9 cellular contexts compared by ENCODE assay signal in the genomic region with DNA sequence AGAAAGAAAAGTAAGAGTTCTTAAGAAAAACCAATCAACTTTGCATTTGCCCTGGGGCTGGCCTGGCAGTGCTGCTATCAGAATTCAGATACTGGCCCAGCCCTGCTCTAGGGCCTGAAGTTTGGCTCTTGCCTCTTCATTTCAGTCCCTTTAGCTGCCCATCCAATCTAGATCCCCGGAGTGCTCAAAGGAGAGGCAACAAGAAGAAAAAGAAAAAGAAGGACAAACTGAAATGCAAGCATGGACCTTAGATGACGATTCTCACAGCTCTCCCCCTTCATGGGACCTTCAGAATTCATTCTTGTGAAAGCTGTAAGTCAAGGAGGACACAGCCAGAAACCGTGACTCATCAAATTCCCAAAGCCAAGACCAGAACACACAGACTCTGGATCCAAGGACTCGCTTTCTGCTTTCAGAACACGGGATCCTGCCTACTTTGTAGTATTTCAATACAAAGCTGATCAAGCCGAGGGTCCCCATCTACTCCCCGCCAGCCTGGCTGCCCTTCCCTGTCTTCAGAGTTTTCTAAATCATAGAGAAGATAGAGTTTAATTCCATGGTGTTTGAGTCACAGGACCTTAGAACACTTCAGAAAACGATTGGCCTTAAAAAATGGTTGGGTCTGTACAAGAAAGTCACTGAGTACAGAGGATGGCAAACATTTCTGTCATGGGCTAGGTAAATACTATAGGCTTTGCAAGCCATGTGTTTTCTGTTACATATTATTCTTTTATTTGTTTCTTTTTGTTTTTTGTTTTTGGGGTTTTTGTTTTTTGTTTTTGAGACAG.
DNase-seq lines count a peak whose midpoint lies in the region; ATAC-seq lines count a peak whose summit lies in the region.
"Had no signal": no experiment of that assay in that cellular context is flagged by ENCODE, and none has a peak within 500 bp of the region (broad histone marks: within the 10 kb centered on the region; RNA-seq: fewer than 3 reads in every experiment).

No MANE protein-coding gene starts in this region.

- H3K4me1 Mint-ChIP-seq in stimulated activated naive CD8-positive, alpha-beta T cell treated with anti-CD3 and anti-CD28 coated beads, Interleukin-15, amount 100 ng/mL, for 72 hours = no peaks in the 10 kb centered on the region
- no peaks in the 10 kb centered on the region for H3K4me1 Mint-ChIP-seq in activated CD8-positive, alpha-beta T cell treated with anti-CD3 and anti-CD28 coated beads, Interleukin-2, amount 10 ng/mL, durations not matched to agents 7 days and 5 days (ENCODE audit: low read depth)
- peaks cover 0 to 3% (median 1%) of the 10 kb centered on the region in 7 donors for H3K4me1 Mint-ChIP-seq in naive thymus-derived CD4-positive, alpha-beta T cell

- H3K9me3 Mint-ChIP-seq in stimulated activated naive CD8-positive, alpha-beta T cell treated with anti-CD3 and anti-CD28 coated beads, Interleukin-15, amount 100 ng/mL, for 72 hours = no peaks in the 10 kb centered on the region
- H3K9me3 Mint-ChIP-seq in activated CD8-positive, alpha-beta T cell treated with anti-CD3 and anti-CD28 coated beads, Interleukin-2, amount 10 ng/mL, durations not matched to agents 7 days and 5 days (ENCODE audit: insufficient read depth) = no peaks in the 10 kb centered on the region
- no peaks in the 10 kb centered on the region for H3K9me3 Mint-ChIP-seq in naive thymus-derived CD4-positive, alpha-beta T cell

- WGBS in esophagus, 2 donors = 32 to 35% methylated on average over 8 of the region's 8 CpGs

- POLR2A ChIA-PET in activated CD8-positive, alpha-beta T cell treated with anti-CD3 and anti-CD28 coated beads, Interleukin-2, amount 10 ng/mL, durations not matched to agents 7 days and 5 days (lab: Charles Lee) = no interaction called here
- POLR2A ChIA-PET in naive thymus-derived CD4-positive, alpha-beta T cell (lab: Charles Lee) = no interaction called here

- no peak for ATAC-seq in stimulated activated naive CD8-positive, alpha-beta T cell treated with anti-CD3 and anti-CD28 coated beads, Interleukin-15, amount 100 ng/mL, for 72 hours
- ATAC-seq in stimulated activated naive CD8-positive, alpha-beta T cell treated with anti-CD3 and anti-CD28 coated beads, Interleukin-15, Interleukin-2, amounts not matched to agents 100 U/mL and 50 U/mL, for 24 hours = no peak
- ATAC-seq in GM18520 (IDR thresholded peaks at IDR 0.05; ENCODE audit: unreplicated experiment) = no peak
- no peak for ATAC-seq in activated CD8-positive, alpha-beta T cell treated with anti-CD3 and anti-CD28 coated beads, Interleukin-2, amount 10 ng/mL, durations not matched to agents 7 days and 5 days
- ATAC-seq in naive thymus-derived CD4-positive, alpha-beta T cell = no peak

- peaks cover 0 to 3% of the 10 kb centered on the region in 2 donors for H3K36me3 ChIP-seq in esophagus (ENCODE audit: control insufficient read depth in 2 of 2, insufficient read depth in 2 of 2, low read length in 1 of 2)
- H3K36me3 ChIP-seq in naive thymus-derived CD4-positive, alpha-beta T cell (ENCODE audit: control insufficient read depth in 2 of 3, insufficient read depth in 3 of 3, low read length in 3 of 3) = no peaks in the 10 kb centered on the region

- no peak overlapping the region for H3K4me3 Mint-ChIP-seq in stimulated activated naive CD8-positive, alpha-beta T cell treated with anti-CD3 and anti-CD28 coated beads, Interleukin-15, amount 100 ng/mL, for 72 hours
- no peak overlapping the region for H3K4me3 Mint-ChIP-seq in activated CD8-positive, alpha-beta T cell treated with anti-CD3 and anti-CD28 coated beads, Interleukin-2, amount 10 ng/mL, durations not matched to agents 7 days and 5 days
- no peak overlapping the region for H3K4me3 Mint-ChIP-seq in naive thymus-derived CD4-positive, alpha-beta T cell

- no peaks in the 10 kb centered on the region for H3K27me3 ChIP-seq in esophagus (ENCODE audit: control insufficient read depth in 1 of 2, insufficient read depth in 2 of 2, low read length in 2 of 2)
- no peaks in the 10 kb centered on the region for H3K27me3 ChIP-seq in naive thymus-derived CD4-positive, alpha-beta T cell (ENCODE audit: control insufficient read depth in 2 of 2, insufficient read depth in 2 of 2, low read length in 2 of 2)
- H3K27me3 ChIP-seq: BLaER1 treated with 17β-estradiol and CSF1 and Interleukin-3, amounts not matched to agents 10 nM and 100 nM had no signal

- H3K9me3 ChIP-seq in esophagus (ENCODE audit: control insufficient read depth in 2 of 2, insufficient read depth in 1 of 2, low read depth in 1 of 2, low read length in 1 of 2) = no peaks in the 10 kb centered on the region
- H3K9me3 ChIP-seq in naive thymus-derived CD4-positive, alpha-beta T cell (ENCODE audit: control insufficient read depth in 2 of 3, low read length in 3 of 3) = no peaks in the 10 kb centered on the region
- H3K9me3 ChIP-seq: BLaER1 treated with 17β-estradiol and CSF1 and Interleukin-3, amounts not matched to agents 10 nM and 100 nM had no signal

- H3K27ac Mint-ChIP-seq in stimulated activated naive CD8-positive, alpha-beta T cell treated with anti-CD3 and anti-CD28 coated beads, Interleukin-15, amount 100 ng/mL, for 72 hours = peak overlapping the region; percentile 11 to 74
- H3K27ac Mint-ChIP-seq in activated CD8-positive, alpha-beta T cell treated with anti-CD3 and anti-CD28 coated beads, Interleukin-2, amount 10 ng/mL, durations not matched to agents 7 days and 5 days = no peak overlapping the region
- H3K27ac Mint-ChIP-seq in naive thymus-derived CD4-positive, alpha-beta T cell = no peak overlapping the region

- peak overlapping the region; percentile 51 to 74 for H3K27ac ChIP-seq in esophagus (ENCODE audit: low read depth in 2 of 2, low read length in 1 of 2)
- no peak overlapping the region for H3K27ac ChIP-seq in naive thymus-derived CD4-positive, alpha-beta T cell (ENCODE audit: low read depth, low read length)
- H3K27ac ChIP-seq: BLaER1 treated with 17β-estradiol and CSF1 and Interleukin-3, amounts not matched to agents 10 nM and 100 nM had no signal

- H3K4me3 ChIP-seq in esophagus (ENCODE audit: low read depth in 1 of 2, low read length in 2 of 2) = no peak overlapping the region
- no peak overlapping the region for H3K4me3 ChIP-seq in naive thymus-derived CD4-positive, alpha-beta T cell (ENCODE audit: low read length)
- H3K4me3 ChIP-seq: BLaER1 treated with 17β-estradiol and CSF1 and Interleukin-3, amounts not matched to agents 10 nM and 100 nM had no signal

- H3K4me1 ChIP-seq in esophagus (ENCODE audit: control insufficient read depth in 2 of 2, insufficient read depth in 2 of 2, low read length in 1 of 2) = no peaks in the 10 kb centered on the region
- no peaks in the 10 kb centered on the region for H3K4me1 ChIP-seq in naive thymus-derived CD4-positive, alpha-beta T cell (ENCODE audit: control insufficient read depth in 2 of 2, insufficient read depth in 2 of 2, low read length in 2 of 2)

- CTCF ChIA-PET in activated CD8-positive, alpha-beta T cell treated with anti-CD3 and anti-CD28 coated beads, Interleukin-2, amount 10 ng/mL, durations not matched to agents 7 days and 5 days (lab: Charles Lee) = no interaction called here
- CTCF ChIA-PET in naive thymus-derived CD4-positive, alpha-beta T cell (lab: Charles Lee) = interaction anchor here (0.6 kb wide), 1 partner anchor 15 kb away, joined by 3 read pairs; no protein-coding TSS in a partner anchor

- no peaks in the 10 kb centered on the region for H3K36me3 Mint-ChIP-seq in activated CD8-positive, alpha-beta T cell treated with anti-CD3 and anti-CD28 coated beads, Interleukin-2, amount 10 ng/mL, durations not matched to agents 7 days and 5 days (ENCODE audit: low read depth)
- no peaks in the 10 kb centered on the region for H3K36me3 Mint-ChIP-seq in naive thymus-derived CD4-positive, alpha-beta T cell

- no peak for DNase-seq in stimulated activated naive CD8-positive, alpha-beta T cell treated with anti-CD3 and anti-CD28 coated beads, Interleukin-15, amount 100 ng/mL, for 72 hours
- DNase-seq in stimulated activated naive CD8-positive, alpha-beta T cell treated with anti-CD3 and anti-CD28 coated beads, Interleukin-15, Interleukin-2, amounts not matched to agents 100 U/mL and 50 U/mL, for 24 hours = no peak
- peak; percentile 50 for DNase-seq in mucosa of gallbladder (ENCODE audit: low spot score)
- DNase-seq in activated CD8-positive, alpha-beta T cell treated with anti-CD3 and anti-CD28 coated beads, Interleukin-2, amount 10 ng/mL, durations not matched to agents 7 days and 5 days = no peak
- no peak for DNase-seq in naive thymus-derived CD4-positive, alpha-beta T cell
- no peak for DNase-seq in D341Med (ENCODE audit: low spot score)

- intact Hi-C loops in naive thymus-derived CD4-positive, alpha-beta T cell (cut with micrococcal nuclease) = no loop called here

- no peaks in the 10 kb centered on the region for H3K27me3 Mint-ChIP-seq in stimulated activated naive CD8-positive, alpha-beta T cell treated with anti-CD3 and anti-CD28 coated beads, Interleukin-15, amount 100 ng/mL, for 72 hours
- H3K27me3 Mint-ChIP-seq in activated CD8-positive, alpha-beta T cell treated with anti-CD3 and anti-CD28 coated beads, Interleukin-2, amount 10 ng/mL, durations not matched to agents 7 days and 5 days (ENCODE audit: low read depth) = no peaks in the 10 kb centered on the region
- H3K27me3 Mint-ChIP-seq in naive thymus-derived CD4-positive, alpha-beta T cell = no peaks in the 10 kb centered on the region

Comparison
In these comparisons a context has a peak if more than half of its experiments do, and no peak if none do; other contexts are left out.
1. H3K27ac Mint-ChIP-seq: peak in stimulated activated naive CD8-positive, alpha-beta T cell treated with anti-CD3 and anti-CD28 coated beads, Interleukin-15, amount 100 ng/mL, for 72 hours (2 of 2); none in activated CD8-positive, alpha-beta T cell treated with anti-CD3 and anti-CD28 coated beads, Interleukin-2, amount 10 ng/mL, durations not matched to agents 7 days and 5 days (single experiment) and naive thymus-derived CD4-positive, alpha-beta T cell (0 of 9).